Comparison of ENCODE assay signal across 2 cellular contexts in the genomic region with DNA sequence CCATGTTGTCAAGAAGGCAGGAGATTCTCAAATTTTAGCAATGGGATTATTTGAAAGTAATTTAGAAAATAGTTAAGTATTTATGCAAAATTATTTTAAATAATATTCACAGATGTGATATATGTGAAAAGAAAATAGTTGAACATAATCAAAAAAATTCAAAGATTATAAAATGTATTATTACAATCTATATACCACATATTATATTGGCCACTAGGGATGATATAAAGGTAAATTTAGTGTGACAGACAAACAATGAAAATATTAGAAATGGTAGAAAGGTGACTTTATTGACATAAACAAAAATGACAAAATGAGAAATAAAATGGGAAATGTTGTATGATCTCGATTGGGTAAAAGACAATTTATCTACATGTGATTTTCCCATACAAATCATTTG.
TF ChIP-seq lines count a peak whose summit lies in the region.

No MANE protein-coding gene starts in this region.

TF ChIP-seq in SK-N-SH, 30 proteins besides CTCF, POLR2A, EP300 and RAD21 (continued from another document):
- TF ChIP-seq, protein P1, sequence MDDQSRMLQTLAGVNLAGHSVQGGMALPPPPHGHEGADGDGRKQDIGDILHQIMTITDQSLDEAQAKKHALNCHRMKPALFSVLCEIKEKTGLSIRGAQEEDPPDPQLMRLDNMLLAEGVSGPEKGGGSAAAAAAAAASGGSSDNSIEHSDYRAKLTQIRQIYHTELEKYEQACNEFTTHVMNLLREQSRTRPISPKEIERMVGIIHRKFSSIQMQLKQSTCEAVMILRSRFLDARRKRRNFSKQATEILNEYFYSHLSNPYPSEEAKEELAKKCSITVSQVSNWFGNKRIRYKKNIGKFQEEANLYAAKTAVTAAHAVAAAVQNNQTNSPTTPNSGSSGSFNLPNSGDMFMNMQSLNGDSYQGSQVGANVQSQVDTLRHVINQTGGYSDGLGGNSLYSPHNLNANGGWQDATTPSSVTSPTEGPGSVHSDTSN (IDR thresholded peaks at IDR 0.05) = no peak
TF ChIP-seq in SK-N-SH: peak in this region for 0.

TF ChIP-seq in SK-N-SH treated with all-trans-retinoic acid at 6 μM for 48 hours, 23 proteins besides CTCF, POLR2A, EP300 and RAD21 (continued from another document):
- TF ChIP-seq, protein P2, sequence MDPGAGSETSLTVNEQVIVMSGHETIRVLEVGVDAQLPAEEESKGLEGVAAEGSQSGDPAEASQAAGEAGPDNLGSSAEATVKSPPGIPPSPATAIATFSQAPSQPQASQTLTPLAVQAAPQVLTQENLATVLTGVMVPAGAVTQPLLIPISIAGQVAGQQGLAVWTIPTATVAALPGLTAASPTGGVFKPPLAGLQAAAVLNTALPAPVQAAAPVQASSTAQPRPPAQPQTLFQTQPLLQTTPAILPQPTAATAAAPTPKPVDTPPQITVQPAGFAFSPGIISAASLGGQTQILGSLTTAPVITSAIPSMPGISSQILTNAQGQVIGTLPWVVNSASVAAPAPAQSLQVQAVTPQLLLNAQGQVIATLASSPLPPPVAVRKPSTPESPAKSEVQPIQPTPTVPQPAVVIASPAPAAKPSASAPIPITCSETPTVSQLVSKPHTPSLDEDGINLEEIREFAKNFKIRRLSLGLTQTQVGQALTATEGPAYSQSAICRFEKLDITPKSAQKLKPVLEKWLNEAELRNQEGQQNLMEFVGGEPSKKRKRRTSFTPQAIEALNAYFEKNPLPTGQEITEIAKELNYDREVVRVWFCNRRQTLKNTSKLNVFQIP (CRISPR knock-in tag; IDR thresholded peaks at IDR 0.05; ENCODE audit: borderline replicate concordance, low read depth) = no peak
- no peak for TF ChIP-seq BACH2 (CRISPR knock-in tag; IDR thresholded peaks at IDR 0.05; ENCODE audit: borderline replicate concordance)
- TF ChIP-seq, protein P3, sequence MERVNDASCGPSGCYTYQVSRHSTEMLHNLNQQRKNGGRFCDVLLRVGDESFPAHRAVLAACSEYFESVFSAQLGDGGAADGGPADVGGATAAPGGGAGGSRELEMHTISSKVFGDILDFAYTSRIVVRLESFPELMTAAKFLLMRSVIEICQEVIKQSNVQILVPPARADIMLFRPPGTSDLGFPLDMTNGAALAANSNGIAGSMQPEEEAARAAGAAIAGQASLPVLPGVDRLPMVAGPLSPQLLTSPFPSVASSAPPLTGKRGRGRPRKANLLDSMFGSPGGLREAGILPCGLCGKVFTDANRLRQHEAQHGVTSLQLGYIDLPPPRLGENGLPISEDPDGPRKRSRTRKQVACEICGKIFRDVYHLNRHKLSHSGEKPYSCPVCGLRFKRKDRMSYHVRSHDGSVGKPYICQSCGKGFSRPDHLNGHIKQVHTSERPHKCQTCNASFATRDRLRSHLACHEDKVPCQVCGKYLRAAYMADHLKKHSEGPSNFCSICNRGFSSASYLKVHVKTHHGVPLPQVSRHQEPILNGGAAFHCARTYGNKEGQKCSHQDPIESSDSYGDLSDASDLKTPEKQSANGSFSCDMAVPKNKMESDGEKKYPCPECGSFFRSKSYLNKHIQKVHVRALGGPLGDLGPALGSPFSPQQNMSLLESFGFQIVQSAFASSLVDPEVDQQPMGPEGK (CRISPR knock-in tag; IDR thresholded peaks at IDR 0.05; ENCODE audit: borderline replicate concordance) = no peak
